Comparison of ENCODE assay signal across 7 cellular contexts in the genomic region with DNA sequence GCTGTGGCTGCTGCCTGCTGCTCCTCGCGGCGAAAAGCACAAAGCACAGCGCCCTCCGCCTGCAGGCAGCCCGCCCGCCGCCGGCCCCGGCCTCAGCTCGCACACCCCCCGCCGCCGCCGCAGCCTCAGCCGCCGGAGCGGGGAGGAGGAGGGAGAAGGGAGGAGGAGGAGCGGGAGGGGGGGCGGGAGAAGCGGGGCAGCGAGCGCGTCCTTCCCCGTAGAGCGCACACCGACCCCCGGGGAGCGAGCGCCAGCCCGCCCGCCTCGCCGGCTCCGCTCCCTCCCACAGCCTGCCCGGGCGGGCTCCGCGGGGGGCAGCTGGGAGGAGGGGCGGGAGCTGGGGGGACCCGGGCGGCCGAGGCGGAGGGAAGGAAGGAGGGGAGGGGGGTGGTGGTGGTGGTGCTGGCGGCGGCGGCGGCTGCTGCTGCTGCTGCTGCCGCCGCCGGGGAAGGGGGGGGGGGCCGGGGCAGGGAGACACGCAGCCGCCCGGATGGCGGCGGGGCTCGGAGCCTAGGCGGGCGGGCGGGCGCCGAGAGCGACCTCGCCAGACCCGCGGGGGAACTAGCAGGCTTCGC. TPM values are rescaled to one million over a fixed set of nuclear protein-coding genes. Genes with fewer than 3 reads are reported as not detected.
DNase-seq lines count a peak whose midpoint lies in the region; ATAC-seq and TF ChIP-seq lines count a peak whose summit lies in the region.

TSS of gene UBTF (minus strand) at position 40 of the 575 bp plus-strand sequence. CDS start 1,446 bp downstream, outside the sequence.

- H3K4me1 Mint-ChIP-seq in activated CD8-positive, alpha-beta memory T cell treated with anti-CD3 and anti-CD28 coated beads, Interleukin-2, amount 10 ng/mL, durations not matched to agents 7 days and 5 days, result peaks cover 31% of the 10 kb centered on the region
- H3K4me1 Mint-ChIP-seq in endothelial cell (ENCODE audit: unreplicated experiment), result peaks cover 31% of the 10 kb centered on the region

- peak; percentile 8 for ATAC-seq in HG03064 (IDR thresholded peaks at IDR 0.05; ENCODE audit: low read depth, unreplicated experiment)
- peak; percentile 8 for ATAC-seq in activated CD8-positive, alpha-beta memory T cell treated with anti-CD3 and anti-CD28 coated beads, Interleukin-2, amount 10 ng/mL, durations not matched to agents 7 days and 5 days

- no peaks in the 10 kb centered on the region for H3K9me3 Mint-ChIP-seq in activated CD8-positive, alpha-beta memory T cell treated with anti-CD3 and anti-CD28 coated beads, Interleukin-2, amount 10 ng/mL, durations not matched to agents 7 days and 5 days (ENCODE audit: low read depth)
- H3K9me3 Mint-ChIP-seq in endothelial cell (ENCODE audit: unreplicated experiment), result no peaks in the 10 kb centered on the region

- in situ Hi-C loops in GM13977 (cut with MboI; ENCODE audit: low pct_unique_long_range_greater_than_20kb, low sequenced_read_pairs, unreplicated experiment), result loop anchor here (25.0 kb wide), 1 partner anchor 293 kb away; the partner anchor contains the start of gene GPATCH8

- DNase-seq in GM13977 (ENCODE audit: low spot score) (peak; percentile 72), NCI-H510A treated with DMSO at 0.1 percent for 48 hours (lab: John Stamatoyannopoulos, UW) (peak; percentile 71), endothelial cell (ENCODE audit: low spot score) (peak; percentile 61), mesenteric fat pad (ENCODE audit: low spot score) (no peak)
- peak; percentile 73 for DNase-seq in activated CD8-positive, alpha-beta memory T cell treated with anti-CD3 and anti-CD28 coated beads, Interleukin-2, amount 10 ng/mL, durations not matched to agents 7 days and 5 days
- peak; percentile 66 for DNase-seq in stimulated activated CD8-positive, alpha-beta memory T cell treated with anti-CD3 and anti-CD28 coated beads, Interleukin-4, amount 100 ng/mL, for 48 hours

- H3K27ac Mint-ChIP-seq in activated CD8-positive, alpha-beta memory T cell treated with anti-CD3 and anti-CD28 coated beads, Interleukin-2, amount 10 ng/mL, durations not matched to agents 7 days and 5 days, result peak within 1 kb of the TSS; percentile 94
- peak within 1 kb of the TSS; percentile 36 for H3K27ac Mint-ChIP-seq in endothelial cell (ENCODE audit: unreplicated experiment)

- peaks cover 28% of the 10 kb centered on the region for H3K36me3 Mint-ChIP-seq in activated CD8-positive, alpha-beta memory T cell treated with anti-CD3 and anti-CD28 coated beads, Interleukin-2, amount 10 ng/mL, durations not matched to agents 7 days and 5 days
- H3K36me3 Mint-ChIP-seq in endothelial cell (ENCODE audit: low read depth, unreplicated experiment), result peaks cover 20% of the 10 kb centered on the region

- no peaks in the 10 kb centered on the region for H3K27me3 Mint-ChIP-seq in activated CD8-positive, alpha-beta memory T cell treated with anti-CD3 and anti-CD28 coated beads, Interleukin-2, amount 10 ng/mL, durations not matched to agents 7 days and 5 days
- H3K27me3 Mint-ChIP-seq in endothelial cell (ENCODE audit: unreplicated experiment), result peaks cover 25% of the 10 kb centered on the region

- peak within 1 kb of the TSS; percentile 90 for H3K4me3 Mint-ChIP-seq in activated CD8-positive, alpha-beta memory T cell treated with anti-CD3 and anti-CD28 coated beads, Interleukin-2, amount 10 ng/mL, durations not matched to agents 7 days and 5 days
- H3K4me3 Mint-ChIP-seq in endothelial cell (ENCODE audit: unreplicated experiment), result peak within 1 kb of the TSS; percentile 93

- peak; percentile 34 for TF ChIP-seq CTCF in GM13977 (IDR thresholded peaks at IDR 0.05; ENCODE audit: extremely low read depth, insufficient read depth, missing control alignments)
- no peak for TF ChIP-seq CTCF in endothelial cell (IDR thresholded peaks at IDR 0.05; ENCODE audit: unreplicated experiment)

- CTCF ChIA-PET in activated CD8-positive, alpha-beta memory T cell treated with anti-CD3 and anti-CD28 coated beads, Interleukin-2, amount 10 ng/mL, durations not matched to agents 7 days and 5 days (lab: Charles Lee), result interaction anchor here (0.9 to 6.3 kb wide), 8 partner anchors 10 to 111 kb away, joined by 3 to 74 read pairs (median 8); partner anchors contain the start of genes HDAC5 and TMUB2

RNA-seq across cellular contexts. Expression of gene UBTF, which starts in this region (rescaled TPM):
- 100 to 1,000 TPM; 128 to 158 TPM for total RNA-seq in activated CD8-positive, alpha-beta memory T cell treated with anti-CD3 and anti-CD28 coated beads, Interleukin-2, amount 10 ng/mL, durations not matched to agents 7 days and 5 days
- 63.8 TPM for total RNA-seq in endothelial cell (ENCODE audit: unreplicated experiment)
- total RNA-seq in mesenteric fat pad, result 41.2 TPM
